17 cellular contexts compared by ENCODE assay signal in the genomic region with DNA sequence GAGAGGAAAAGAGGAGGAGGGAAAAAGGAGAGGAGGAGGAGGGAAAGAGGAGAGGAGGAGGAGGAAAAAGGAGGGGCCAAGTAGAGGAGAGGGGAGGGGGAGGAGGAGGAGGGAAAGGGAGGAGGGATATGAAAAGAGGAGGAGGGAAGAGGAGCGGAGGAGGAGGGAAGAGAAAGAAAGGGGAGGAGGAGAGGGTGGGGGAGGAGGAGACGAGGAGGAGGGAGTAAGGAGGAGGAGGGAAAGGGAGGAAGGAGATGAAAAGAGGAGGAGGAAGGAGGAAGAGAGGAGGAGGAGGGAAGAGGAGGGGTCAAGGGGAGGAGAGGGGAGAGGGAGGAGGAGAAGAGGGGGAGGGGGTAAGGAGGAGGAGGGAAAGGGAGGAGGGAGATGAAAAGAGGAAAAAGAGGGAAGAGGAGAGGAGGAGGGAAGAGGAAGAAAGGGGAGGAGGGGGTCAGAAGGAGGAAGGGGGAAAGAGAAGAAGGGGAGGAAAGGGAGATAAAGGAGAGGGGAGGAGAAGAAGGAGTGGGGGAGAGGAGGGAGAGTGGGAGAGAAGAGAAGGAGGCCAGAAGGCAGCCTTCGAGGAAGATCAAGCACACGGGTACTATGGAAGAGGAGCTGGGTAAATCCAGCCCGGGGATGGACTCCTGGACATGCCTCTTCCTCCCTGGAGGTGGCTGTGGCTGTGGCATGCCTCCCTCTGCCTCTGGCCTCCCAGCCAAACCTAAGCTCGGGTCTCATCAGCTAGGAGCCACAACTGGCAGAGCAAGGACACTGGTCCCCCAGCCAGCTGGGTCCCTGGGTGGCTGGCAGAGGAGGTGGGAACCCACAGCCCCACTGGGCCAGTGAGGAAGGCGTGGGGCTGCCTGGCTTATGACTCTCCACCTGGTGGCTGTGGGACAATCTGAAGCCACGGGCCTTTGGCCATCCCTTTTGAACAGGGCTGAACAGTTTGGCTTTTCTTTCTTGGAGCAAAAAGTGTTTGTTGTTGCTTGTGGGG. TPM values are rescaled to one million over a fixed set of nuclear protein-coding genes. Genes with fewer than 3 reads are reported as not detected.
"Had no signal": no experiment of that assay in that cellular context is flagged by ENCODE, and none has a peak within 500 bp of the region (broad histone marks: within the 10 kb centered on the region; RNA-seq: fewer than 3 reads in every experiment).

No MANE protein-coding gene starts in this region.

- H3K9me3 ChIP-seq: SK-N-SH, transverse colon had no signal

- H3K4me1 Mint-ChIP-seq: activated B cell treated with CpG ODN at 0.5 μM for 24 hours; activated CD4-positive, alpha-beta T cell treated with anti-CD3 and anti-CD28 coated beads, Interleukin-2, amount 10 ng/mL, durations not matched to agents 24 days and 14 days had no signal

- H3K36me3 ChIP-seq: heart left ventricle, transverse colon had no signal

- H3K27ac ChIP-seq: transverse colon had no signal

- H3K4me3 Mint-ChIP-seq: activated B cell treated with CpG ODN at 0.5 μM for 24 hours; activated CD4-positive, alpha-beta T cell treated with anti-CD3 and anti-CD28 coated beads, Interleukin-2, amount 10 ng/mL, durations not matched to agents 24 days and 14 days; activated naive CD8-positive, alpha-beta T cell; endodermal cell; naive thymus-derived CD4-positive, alpha-beta T cell; T-helper 1 cell treated with Interleukin-12 subunit alpha and Interleukin-12 subunit beta and Interleukin-4 antibody, amounts not matched to agents 30 μg/mL and 1 μg/mL, for 36 hours had no signal

- FAIRE-seq: bronchial epithelial cell, frontal cortex, TTC549 had no signal

- H3K36me3 Mint-ChIP-seq: activated naive CD8-positive, alpha-beta T cell; naive thymus-derived CD4-positive, alpha-beta T cell had no signal

- H3K9me3 Mint-ChIP-seq: activated B cell treated with CpG ODN at 0.5 μM for 24 hours; activated CD4-positive, alpha-beta T cell treated with anti-CD3 and anti-CD28 coated beads, Interleukin-2, amount 10 ng/mL, durations not matched to agents 24 days and 14 days; T-helper 1 cell treated with Interleukin-12 subunit alpha and Interleukin-12 subunit beta and Interleukin-4 antibody, amounts not matched to agents 30 μg/mL and 1 μg/mL, for 36 hours had no signal

- DNase-seq: activated B cell treated with CpG ODN at 0.5 μM for 24 hours; activated CD4-positive, alpha-beta T cell treated with anti-CD3 and anti-CD28 coated beads, Interleukin-2, amount 10 ng/mL, durations not matched to agents 24 days and 14 days; activated gamma-delta T cell treated with Interleukin-2 at 50 U/mL for 16 hours; anterior cingulate cortex; endodermal cell; heart left ventricle; naive thymus-derived CD4-positive, alpha-beta T cell; SK-N-SH; transverse colon had no signal

- H3K4me3 ChIP-seq: heart left ventricle, lung, transverse colon had no signal

- H3K4me2 ChIP-seq: SK-N-SH had no signal

- H3K27ac Mint-ChIP-seq: activated B cell treated with CpG ODN at 0.5 μM for 24 hours; activated CD4-positive, alpha-beta T cell treated with anti-CD3 and anti-CD28 coated beads, Interleukin-2, amount 10 ng/mL, durations not matched to agents 24 days and 14 days; activated naive CD8-positive, alpha-beta T cell; endodermal cell; naive thymus-derived CD4-positive, alpha-beta T cell; progenitor cell of endocrine pancreas; T-helper 1 cell treated with Interleukin-12 subunit alpha and Interleukin-12 subunit beta and Interleukin-4 antibody, amounts not matched to agents 30 μg/mL and 1 μg/mL, for 36 hours had no signal

- H3K9ac ChIP-seq: SK-N-SH had no signal

- ATAC-seq: heart left ventricle; naive thymus-derived CD4-positive, alpha-beta T cell; right cardiac atrium had no signal

RNA-seq across cellular contexts. Expression of gene CMKLR1, which starts 3.0 kb away (rescaled TPM):
- total RNA-seq: activated CD4-positive, alpha-beta T cell treated with anti-CD3 and anti-CD28 coated beads, Interleukin-2, amount 10 ng/mL, durations not matched to agents 24 days and 14 days; bronchial epithelial cell; endodermal cell; progenitor cell of endocrine pancreas had no signal
